Comparison of ENCODE assay signal across 17 cellular contexts in genomic region chr4:82380344-82380743, GRCh38. TPM values are rescaled to one million over a fixed set of nuclear protein-coding genes. Genes with fewer than 3 reads are reported as not detected.
DNase-seq lines count a peak whose midpoint lies in the region; ATAC-seq and TF ChIP-seq lines count a peak whose summit lies in the region.
"Had no signal": no experiment of that assay in that cellular context is flagged by ENCODE, and none has a peak within 500 bp of the region (broad histone marks: within the 10 kb centered on the region; RNA-seq: fewer than 3 reads in every experiment).

No MANE protein-coding gene starts in this region.

- H3K27ac ChIP-seq in GM23248 (no peak overlapping the region), VCaP (no peak overlapping the region), psoas muscle (peak overlapping the region; percentile 63), colonic mucosa (no peak overlapping the region)
- H3K27ac ChIP-seq: tibial artery had no signal

- peak; percentile 94 for ATAC-seq in Right ventricle myocardium superior (ENCODE audit: poor library complexity)
- peak; percentile 86 to 96 (median 92) for ATAC-seq in psoas muscle
- no peak for ATAC-seq in HG02588 (IDR thresholded peaks at IDR 0.05; ENCODE audit: unreplicated experiment)
- ATAC-seq in GM19035 (IDR thresholded peaks at IDR 0.05; ENCODE audit: unreplicated experiment): no peak
- ATAC-seq: SK-N-SH treated with all-trans-retinoic acid at 6 μM for 48 hours had no signal

- H3K9ac ChIP-seq in GM23248 (no peak overlapping the region), colonic mucosa (ENCODE audit: low read depth in 2 of 2, low read length in 2 of 2) (no peak overlapping the region)

- in situ Hi-C loops in GM23248 (cut with MboI): no loop called here
- in situ Hi-C loops in ACHN (cut with HindIII; ENCODE audit: low pct_ligation_motif_present, low pct_unique_long_range_greater_than_20kb, low sequenced_read_pairs): no loop called here

- H3K27me3 ChIP-seq in GM23248 (replicated peaks; ENCODE audit: insufficient read depth) (no peaks in the 10 kb centered on the region), psoas muscle (ENCODE audit: insufficient read depth in 3 of 3, low read length in 2 of 3) (no peaks in the 10 kb centered on the region), colonic mucosa (no peaks in the 10 kb centered on the region)
- H3K27me3 ChIP-seq: tibial artery had no signal

- TF ChIP-seq CTCF in VCaP (conservative IDR thresholded peaks at IDR 0.05): 0 out of 2 replicates have a peak, but pooled peaks have one; percentile 13
- no peak for TF ChIP-seq CTCF in psoas muscle (IDR thresholded peaks at IDR 0.05)
- TF ChIP-seq CTCF in colonic mucosa (IDR thresholded peaks at IDR 0.05): no peak

- DNase-seq in GM23248 (peak; percentile 33), Right ventricle myocardium superior (peak; percentile 78), psoas muscle (peak; percentile 31 to 75), ACHN (no peak), colonic mucosa (no peak)
- DNase-seq: activated gamma-delta T cell; DMS79 treated with DMSO at 0.1 percent for 48 hours; H7; IMR-90; NCI-H1092 treated with DMSO at 0.1 percent for 48 hours; nephron progenitor cell; stimulated activated CD4-positive, alpha-beta T cell treated with anti-CD3 and anti-CD28 coated beads, Interleukin-4, amount 100 ng/mL, for 4 hours; tibial artery had no signal

- H3K4me2 ChIP-seq in GM23248 (ENCODE audit: unreplicated experiment): no peak overlapping the region

- intact Hi-C loops in Right ventricle myocardium superior (cut with DNase I): no loop called here
- intact Hi-C loops in psoas muscle (cut with DNase I): no loop called here
- intact Hi-C loops in colonic mucosa (cut with DNase I): no loop called here

- no peak overlapping the region for H3K4me3 ChIP-seq in GM23248
- peak overlapping the region; percentile 19 for H3K4me3 ChIP-seq in psoas muscle
- H3K4me3 ChIP-seq in colonic mucosa: no peak overlapping the region
- H3K4me3 ChIP-seq: tibial artery had no signal

- H3K4me1 ChIP-seq in GM23248 (ENCODE audit: insufficient read depth) (peaks cover 10% of the 10 kb centered on the region), psoas muscle (peaks cover 35% of the 10 kb centered on the region), colonic mucosa (no peaks in the 10 kb centered on the region)

- H3K36me3 ChIP-seq in GM23248 (ENCODE audit: low read depth) (no peaks in the 10 kb centered on the region), psoas muscle (ENCODE audit: insufficient read depth in 1 of 2, low read depth in 1 of 2) (no peaks in the 10 kb centered on the region), colonic mucosa (no peaks in the 10 kb centered on the region)

- peaks cover 8% of the 10 kb centered on the region; the same call in 1 of the 2 replicates for H3F3A ChIP-seq in GM23248 (ENCODE audit: insufficient read depth)

- H3K9me3 ChIP-seq in GM23248 (ENCODE audit: low read depth): no peaks in the 10 kb centered on the region
- H3K9me3 ChIP-seq in psoas muscle: no peaks in the 10 kb centered on the region
- H3K9me3 ChIP-seq in colonic mucosa: no peaks in the 10 kb centered on the region
- H3K9me3 ChIP-seq: tibial artery had no signal

- WGBS in GM23248 (ENCODE audit: low coverage in 1 of 2, low lambda C conversion rate in 2 of 2, missing lambda C conversion rate in 2 of 2), 2 experiments: 63 to 68% methylated on average over 7 to 9 of the region's 9 CpGs
- WGBS in psoas muscle, 3 donors: 37 to 67% (median 42%) methylated on average over 9 of the region's 9 CpGs

- peaks cover 40% of the 10 kb centered on the region for H3K79me2 ChIP-seq in GM23248 (ENCODE audit: insufficient read depth)

- no peaks in the 10 kb centered on the region for H4K20me1 ChIP-seq in GM23248 (ENCODE audit: insufficient read depth)

- no peak overlapping the region for H2AFZ ChIP-seq in GM23248

- no peaks in the 10 kb centered on the region for H3K9me2 ChIP-seq in GM23248 (ENCODE audit: insufficient read depth)

RNA-seq across cellular contexts. Expression of gene HNRNPD, which starts 6.6 kb away (rescaled TPM):
- total RNA-seq in GM23248 (2014; rRNA removed; shearing (Covaris generic)): 19.5 and 31.2 TPM in 2 replicates
- polyA plus RNA-seq in GM23248 (2016; fragmentation: Nextera tagmentation; extraction: Ambion mirVana): 115 and 118 TPM in 2 replicates
- total RNA-seq in Right ventricle myocardium superior: 110 TPM
- 100 to 1,000 TPM in 3 of 4 donors, 10 to 100 TPM in 1; 82.0 to 139 (median 115) TPM for total RNA-seq in psoas muscle
- 100 to 1,000 TPM in 2 of 3 donors, 10 to 100 TPM in 1; 92.7 to 158 (median 117) TPM for polyA plus RNA-seq in psoas muscle
- total RNA-seq in colonic mucosa: 100 to 1,000 TPM; 145 to 181 TPM

RNA-seq across cellular contexts. Expression of gene HNRNPDL, which starts 49.9 kb away (rescaled TPM):
- total RNA-seq in GM23248 (2014; rRNA removed; shearing (Covaris generic)): 150 and 163 TPM in 2 replicates
- polyA plus RNA-seq in GM23248 (2016; fragmentation: Nextera tagmentation; extraction: Ambion mirVana) (130 and 132 TPM in 2 replicates), psoas muscle (100 to 1,000 TPM; 362 to 488 (median 370) TPM)
- total RNA-seq in Right ventricle myocardium superior (104 TPM), psoas muscle (100 to 1,000 TPM; 145 to 379 (median 316) TPM), colonic mucosa (100 to 1,000 TPM in 1 of 2 donors, 10 to 100 TPM in 1; 95.5 to 137 TPM)

RNA-seq across cellular contexts. Expression of gene ENOPH1, which starts 50.0 kb away (rescaled TPM):
- 34.0 and 41.4 TPM in 2 replicates for total RNA-seq in GM23248 (2014; rRNA removed; shearing (Covaris generic))
- polyA plus RNA-seq in GM23248 (2016; fragmentation: Nextera tagmentation; extraction: Ambion mirVana) (35.6 and 36.9 TPM in 2 replicates), psoas muscle (10 to 100 TPM; 11.1 to 27.7 (median 14.8) TPM)
- total RNA-seq in Right ventricle myocardium superior (12.8 TPM), psoas muscle (10 to 100 TPM in 3 of 4 donors, 1 to 10 TPM in 1; 9.1 to 15.3 (median 11.5) TPM), colonic mucosa (10 to 100 TPM; 19.9 to 38.5 TPM)

Comparison
In these comparisons a context has a peak if more than half of its experiments do, and no peak if none do; other contexts are left out.
1. DNase-seq: peak in GM23248 (single experiment), Right ventricle myocardium superior (single experiment) and psoas muscle (2 of 2); none in ACHN (single experiment) and colonic mucosa (single experiment).
2. ATAC-seq: peak in Right ventricle myocardium superior (single experiment) and psoas muscle (4 of 4); none in HG02588 (single experiment) and GM19035 (single experiment).